In genomic region chr1:246803891-246804290, GRCh38 we compare ENCODE assay signal across 20 cellular contexts.
DNase-seq lines count a peak whose midpoint lies in the region; ATAC-seq and TF ChIP-seq lines count a peak whose summit lies in the region.
"Had no signal": no experiment of that assay in that cellular context is flagged by ENCODE, and none has a peak within 500 bp of the region (broad histone marks: within the 10 kb centered on the region; RNA-seq: fewer than 3 reads in every experiment).

No MANE protein-coding gene starts in this region.

- H3K36me3 ChIP-seq in GM23338 (ENCODE audit: insufficient read depth): no peaks in the 10 kb centered on the region
- H3K36me3 ChIP-seq: BLaER1 treated with 17β-estradiol and CSF1 and Interleukin-3, amounts not matched to agents 10 nM and 100 nM had no signal

- H3K4me1 Mint-ChIP-seq in activated CD8-positive, alpha-beta memory T cell treated with anti-CD3 and anti-CD28 coated beads, Interleukin-2, amount 10 ng/mL, durations not matched to agents 7 days and 5 days: no peaks in the 10 kb centered on the region
- H3K4me1 Mint-ChIP-seq in GM23338 (peaks cover 13% of the 10 kb centered on the region), osteocyte (ENCODE audit: unreplicated experiment) (no peaks in the 10 kb centered on the region)
- H3K4me1 Mint-ChIP-seq in activated T-cell treated with anti-CD3 and anti-CD28 coated beads, Interleukin-2, amount 50 U/mL, for 4 hours (ENCODE audit: low read depth): no peaks in the 10 kb centered on the region
- H3K4me1 Mint-ChIP-seq: B cell had no signal

- intact Hi-C loops in left colon (cut with DNase I, micrococcal nuclease): no loop called here

- no peak overlapping the region for H3K4me3 ChIP-seq in GM23338
- H3K4me3 ChIP-seq: A549; BLaER1 treated with 17β-estradiol and CSF1 and Interleukin-3, amounts not matched to agents 10 nM and 100 nM had no signal

- H3K79me2 ChIP-seq in GM23338 (replicated peaks; ENCODE audit: insufficient read depth): no peaks in the 10 kb centered on the region

- DNase-seq in activated CD8-positive, alpha-beta memory T cell treated with anti-CD3 and anti-CD28 coated beads, Interleukin-2, amount 10 ng/mL, durations not matched to agents 7 days and 5 days: peak; percentile 33
- no peak for DNase-seq in activated CD8-positive, alpha-beta memory T cell treated with anti-CD3 and anti-CD28 coated beads, Interleukin-2, amount 50 U/mL, for 4 hours
- DNase-seq in GM23338 (ENCODE audit: low spot score) (no peak), left colon (no peak), osteocyte (ENCODE audit: extremely low spot score, unreplicated experiment) (peak; percentile 34), ecto neural progenitor cell (ENCODE audit: low spot score) (no peak)
- no peak for DNase-seq in activated T-cell treated with anti-CD3 and anti-CD28 coated beads, Interleukin-2, amount 50 U/mL, for 4 hours
- DNase-seq: AML-193; Caco-2; Calu3; CD4-positive, alpha-beta T cell; DMS79 treated with DMSO at 0.1 percent for 48 hours; GF-D8 had no signal

- no peak overlapping the region for H3K4me2 ChIP-seq in GM23338
- H3K4me2 ChIP-seq: A549; BLaER1 treated with 17β-estradiol and CSF1 and Interleukin-3, amounts not matched to agents 10 nM and 100 nM had no signal

- no peak overlapping the region for H3K27ac ChIP-seq in GM23338 (ENCODE audit: low read depth)
- H3K27ac ChIP-seq: 22Rv1; A549; BLaER1 treated with 17β-estradiol and CSF1 and Interleukin-3, amounts not matched to agents 10 nM and 100 nM; C4-2B had no signal

- H2AFZ ChIP-seq in GM23338: peak overlapping the region; percentile 57; the same call in 1 of the 2 replicates

- H3K4me1 ChIP-seq in GM23338 (ENCODE audit: insufficient read depth): no peaks in the 10 kb centered on the region
- H3K4me1 ChIP-seq: A549 had no signal

- H3K9me2 ChIP-seq in GM23338 (ENCODE audit: insufficient read depth): no peaks in the 10 kb centered on the region

- H3K27me3 Mint-ChIP-seq in activated CD8-positive, alpha-beta memory T cell treated with anti-CD3 and anti-CD28 coated beads, Interleukin-2, amount 10 ng/mL, durations not matched to agents 7 days and 5 days: peaks cover 3% of the 10 kb centered on the region
- H3K27me3 Mint-ChIP-seq in GM23338 (ENCODE audit: insufficient read depth, low read depth, poor library complexity) (peaks cover 7% of the 10 kb centered on the region), osteocyte (ENCODE audit: unreplicated experiment) (peaks cover 5% of the 10 kb centered on the region)
- H3K27me3 Mint-ChIP-seq in activated T-cell treated with anti-CD3 and anti-CD28 coated beads, Interleukin-2, amount 50 U/mL, for 4 hours (ENCODE audit: low read depth): no peaks in the 10 kb centered on the region
- H3K27me3 Mint-ChIP-seq: CD4-positive, alpha-beta T cell had no signal

- no peak overlapping the region for H3K4me3 Mint-ChIP-seq in activated CD8-positive, alpha-beta memory T cell treated with anti-CD3 and anti-CD28 coated beads, Interleukin-2, amount 10 ng/mL, durations not matched to agents 7 days and 5 days
- H3K4me3 Mint-ChIP-seq in GM23338 (no peak overlapping the region), osteocyte (ENCODE audit: unreplicated experiment) (no peak overlapping the region)
- no peak overlapping the region for H3K4me3 Mint-ChIP-seq in activated T-cell treated with anti-CD3 and anti-CD28 coated beads, Interleukin-2, amount 50 U/mL, for 4 hours
- H3K4me3 Mint-ChIP-seq: B cell; CD4-positive, alpha-beta T cell; CD8-positive, alpha-beta T cell had no signal

- no peak overlapping the region for H3K27ac Mint-ChIP-seq in activated CD8-positive, alpha-beta memory T cell treated with anti-CD3 and anti-CD28 coated beads, Interleukin-2, amount 10 ng/mL, durations not matched to agents 7 days and 5 days
- H3K27ac Mint-ChIP-seq in GM23338: no peak overlapping the region
- no peak overlapping the region for H3K27ac Mint-ChIP-seq in osteocyte (ENCODE audit: unreplicated experiment)
- H3K27ac Mint-ChIP-seq: B cell; CD4-positive, alpha-beta T cell; CD8-positive, alpha-beta T cell had no signal

- H3K36me3 Mint-ChIP-seq in activated CD8-positive, alpha-beta memory T cell treated with anti-CD3 and anti-CD28 coated beads, Interleukin-2, amount 10 ng/mL, durations not matched to agents 7 days and 5 days: no peaks in the 10 kb centered on the region
- no peaks in the 10 kb centered on the region for H3K36me3 Mint-ChIP-seq in GM23338 (ENCODE audit: low read depth)
- H3K36me3 Mint-ChIP-seq in osteocyte (ENCODE audit: unreplicated experiment): no peaks in the 10 kb centered on the region
- H3K36me3 Mint-ChIP-seq in activated T-cell treated with anti-CD3 and anti-CD28 coated beads, Interleukin-2, amount 50 U/mL, for 4 hours (ENCODE audit: insufficient read depth): no peaks in the 10 kb centered on the region
- H3K36me3 Mint-ChIP-seq: CD8-positive, alpha-beta T cell had no signal

- TF ChIP-seq CTCF in GM23338 (conservative IDR thresholded peaks at IDR 0.05; ENCODE audit: low read depth in 2 of 2) (no peak), osteocyte (IDR thresholded peaks at IDR 0.05) (no peak)

- no peak for ATAC-seq in activated CD8-positive, alpha-beta memory T cell treated with anti-CD3 and anti-CD28 coated beads, Interleukin-2, amount 10 ng/mL, durations not matched to agents 7 days and 5 days
- no peak for ATAC-seq in GM23338
- ATAC-seq in left colon: peak; percentile 91
- no peak for ATAC-seq in HG03342 (IDR thresholded peaks at IDR 0.05; ENCODE audit: unreplicated experiment)
- ATAC-seq in activated T-cell treated with anti-CD3 and anti-CD28 coated beads, Interleukin-2, amount 50 U/mL, for 4 hours: no peak
- ATAC-seq: A549; CD8-positive, alpha-beta T cell had no signal

- H4K20me1 ChIP-seq in GM23338 (replicated peaks; ENCODE audit: insufficient read depth): no peaks in the 10 kb centered on the region
- H4K20me1 ChIP-seq: BLaER1 treated with 17β-estradiol and CSF1 and Interleukin-3, amounts not matched to agents 10 nM and 100 nM had no signal

- no peaks in the 10 kb centered on the region for H3F3A ChIP-seq in GM23338 (replicated peaks; ENCODE audit: low read depth)

- H3K9me3 Mint-ChIP-seq in activated CD8-positive, alpha-beta memory T cell treated with anti-CD3 and anti-CD28 coated beads, Interleukin-2, amount 10 ng/mL, durations not matched to agents 7 days and 5 days (ENCODE audit: low read depth): no peaks in the 10 kb centered on the region
- H3K9me3 Mint-ChIP-seq in GM23338: no peaks in the 10 kb centered on the region
- H3K9me3 Mint-ChIP-seq in osteocyte (ENCODE audit: unreplicated experiment): no peaks in the 10 kb centered on the region
- H3K9me3 Mint-ChIP-seq in activated T-cell treated with anti-CD3 and anti-CD28 coated beads, Interleukin-2, amount 50 U/mL, for 4 hours: no peaks in the 10 kb centered on the region
- H3K9me3 Mint-ChIP-seq: CD4-positive, alpha-beta T cell; CD8-positive, alpha-beta T cell had no signal

- no peaks in the 10 kb centered on the region for H3K27me3 ChIP-seq in GM23338 (ENCODE audit: insufficient read depth)
- H3K27me3 ChIP-seq: BLaER1 treated with 17β-estradiol and CSF1 and Interleukin-3, amounts not matched to agents 10 nM and 100 nM had no signal

- CTCF ChIA-PET in activated CD8-positive, alpha-beta memory T cell treated with anti-CD3 and anti-CD28 coated beads, Interleukin-2, amount 10 ng/mL, durations not matched to agents 7 days and 5 days (lab: Charles Lee): no interaction called here

TF ChIP-seq in GM23338, 12 proteins besides CTCF, POLR2A, EP300 and RAD21 (continues in another document):
- no peak for TF ChIP-seq STAT1 (IDR thresholded peaks at IDR 0.05; ENCODE audit: unreplicated experiment)
- TF ChIP-seq NANOG (IDR thresholded peaks at IDR 0.05; ENCODE audit: borderline replicate concordance): no peak
- TF ChIP-seq CREB1 (CRISPR knock-in tag; IDR thresholded peaks at IDR 0.05; ENCODE audit: low read depth): no peak
- no peak for TF ChIP-seq EZH2 (IDR thresholded peaks at IDR 0.05; ENCODE audit: low read depth, unreplicated experiment)
- TF ChIP-seq REST (IDR thresholded peaks at IDR 0.05; ENCODE audit: unreplicated experiment): no peak

Comparison
In these comparisons a context has a peak if more than half of its experiments do, and no peak if none do; other contexts are left out.
1. DNase-seq: peak in activated CD8-positive, alpha-beta memory T cell treated with anti-CD3 and anti-CD28 coated beads, Interleukin-2, amount 10 ng/mL, durations not matched to agents 7 days and 5 days (single experiment) and osteocyte (single experiment); none in activated CD8-positive, alpha-beta memory T cell treated with anti-CD3 and anti-CD28 coated beads, Interleukin-2, amount 50 U/mL, for 4 hours (single experiment), GM23338 (single experiment), left colon (0 of 2), activated T-cell treated with anti-CD3 and anti-CD28 coated beads, Interleukin-2, amount 50 U/mL, for 4 hours (single experiment) and ecto neural progenitor cell (single experiment).